1 cellular context compared by ENCODE assay signal in genomic region chr2:1518501-1518821, GRCh38.
TF ChIP-seq lines count a peak whose summit lies in the region.

No MANE protein-coding gene starts in this region.

TF ChIP-seq in HepG2, 621 proteins besides CTCF, POLR2A, EP300 and RAD21 (continued from another document):
- TF ChIP-seq, protein P1, sequence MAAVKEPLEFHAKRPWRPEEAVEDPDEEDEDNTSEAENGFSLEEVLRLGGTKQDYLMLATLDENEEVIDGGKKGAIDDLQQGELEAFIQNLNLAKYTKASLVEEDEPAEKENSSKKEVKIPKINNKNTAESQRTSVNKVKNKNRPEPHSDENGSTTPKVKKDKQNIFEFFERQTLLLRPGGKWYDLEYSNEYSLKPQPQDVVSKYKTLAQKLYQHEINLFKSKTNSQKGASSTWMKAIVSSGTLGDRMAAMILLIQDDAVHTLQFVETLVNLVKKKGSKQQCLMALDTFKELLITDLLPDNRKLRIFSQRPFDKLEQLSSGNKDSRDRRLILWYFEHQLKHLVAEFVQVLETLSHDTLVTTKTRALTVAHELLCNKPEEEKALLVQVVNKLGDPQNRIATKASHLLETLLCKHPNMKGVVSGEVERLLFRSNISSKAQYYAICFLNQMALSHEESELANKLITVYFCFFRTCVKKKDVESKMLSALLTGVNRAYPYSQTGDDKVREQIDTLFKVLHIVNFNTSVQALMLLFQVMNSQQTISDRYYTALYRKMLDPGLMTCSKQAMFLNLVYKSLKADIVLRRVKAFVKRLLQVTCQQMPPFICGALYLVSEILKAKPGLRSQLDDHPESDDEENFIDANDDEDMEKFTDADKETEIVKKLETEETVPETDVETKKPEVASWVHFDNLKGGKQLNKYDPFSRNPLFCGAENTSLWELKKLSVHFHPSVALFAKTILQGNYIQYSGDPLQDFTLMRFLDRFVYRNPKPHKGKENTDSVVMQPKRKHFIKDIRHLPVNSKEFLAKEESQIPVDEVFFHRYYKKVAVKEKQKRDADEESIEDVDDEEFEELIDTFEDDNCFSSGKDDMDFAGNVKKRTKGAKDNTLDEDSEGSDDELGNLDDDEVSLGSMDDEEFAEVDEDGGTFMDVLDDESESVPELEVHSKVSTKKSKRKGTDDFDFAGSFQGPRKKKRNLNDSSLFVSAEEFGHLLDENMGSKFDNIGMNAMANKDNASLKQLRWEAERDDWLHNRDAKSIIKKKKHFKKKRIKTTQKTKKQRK (IDR thresholded peaks at IDR 0.05; ENCODE audit: low read length): no peak
